Comparison of ENCODE assay signal across 1 cellular context in the genomic region with DNA sequence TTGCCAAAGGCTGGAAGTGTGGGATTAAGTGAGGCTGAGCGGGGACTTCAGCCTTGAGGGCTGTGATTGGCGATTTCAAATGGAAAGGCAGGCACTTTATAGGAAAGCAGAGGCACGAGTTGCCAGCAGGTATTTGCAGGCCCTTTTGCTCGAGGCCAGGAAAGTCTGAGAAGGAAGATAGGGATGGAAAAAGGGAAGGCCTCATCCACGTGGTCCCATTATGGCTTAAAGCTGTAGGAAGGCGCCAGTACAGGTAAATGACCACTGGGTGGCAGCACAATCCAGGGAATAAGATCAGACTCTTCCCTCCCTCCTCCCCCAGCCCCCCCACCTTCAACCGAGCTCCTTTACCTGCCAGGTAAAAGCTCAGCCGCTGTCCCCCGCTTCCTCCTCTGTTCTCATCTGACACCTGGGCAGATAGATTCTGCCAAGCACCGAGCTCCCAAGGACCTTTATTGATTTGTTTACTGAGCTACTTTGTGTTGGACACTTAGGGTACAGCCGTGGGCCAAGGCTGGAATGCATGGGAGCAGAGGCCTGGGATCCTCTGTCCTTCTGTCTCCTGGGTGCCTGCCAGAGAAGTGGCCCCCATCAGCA.
TF ChIP-seq lines count a peak whose summit lies in the region.

No MANE protein-coding gene starts in this region.

TF ChIP-seq in H1, 55 proteins besides CTCF, POLR2A, EP300 and RAD21:
- TF ChIP-seq, protein P1, sequence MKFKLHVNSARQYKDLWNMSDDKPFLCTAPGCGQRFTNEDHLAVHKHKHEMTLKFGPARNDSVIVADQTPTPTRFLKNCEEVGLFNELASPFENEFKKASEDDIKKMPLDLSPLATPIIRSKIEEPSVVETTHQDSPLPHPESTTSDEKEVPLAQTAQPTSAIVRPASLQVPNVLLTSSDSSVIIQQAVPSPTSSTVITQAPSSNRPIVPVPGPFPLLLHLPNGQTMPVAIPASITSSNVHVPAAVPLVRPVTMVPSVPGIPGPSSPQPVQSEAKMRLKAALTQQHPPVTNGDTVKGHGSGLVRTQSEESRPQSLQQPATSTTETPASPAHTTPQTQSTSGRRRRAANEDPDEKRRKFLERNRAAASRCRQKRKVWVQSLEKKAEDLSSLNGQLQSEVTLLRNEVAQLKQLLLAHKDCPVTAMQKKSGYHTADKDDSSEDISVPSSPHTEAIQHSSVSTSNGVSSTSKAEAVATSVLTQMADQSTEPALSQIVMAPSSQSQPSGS (IDR thresholded peaks at IDR 0.05; ENCODE audit: low read length) = no peak
- TF ChIP-seq SIRT6 (IDR thresholded peaks at IDR 0.05; ENCODE audit: low read length) = no peak
- TF ChIP-seq, protein P2, sequence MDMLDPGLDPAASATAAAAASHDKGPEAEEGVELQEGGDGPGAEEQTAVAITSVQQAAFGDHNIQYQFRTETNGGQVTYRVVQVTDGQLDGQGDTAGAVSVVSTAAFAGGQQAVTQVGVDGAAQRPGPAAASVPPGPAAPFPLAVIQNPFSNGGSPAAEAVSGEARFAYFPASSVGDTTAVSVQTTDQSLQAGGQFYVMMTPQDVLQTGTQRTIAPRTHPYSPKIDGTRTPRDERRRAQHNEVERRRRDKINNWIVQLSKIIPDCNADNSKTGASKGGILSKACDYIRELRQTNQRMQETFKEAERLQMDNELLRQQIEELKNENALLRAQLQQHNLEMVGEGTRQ (IDR thresholded peaks at IDR 0.05; ENCODE audit: low read length) = peak; percentile 26; the same call in 1 of the 2 replicates
- TF ChIP-seq SP1 (IDR thresholded peaks at IDR 0.05; ENCODE audit: low read depth, low read length) = no peak
- no peak for TF ChIP-seq YY1 (IDR thresholded peaks at IDR 0.05; ENCODE audit: low read depth, low read length)
- no peak for TF ChIP-seq SRF (IDR thresholded peaks at IDR 0.05; ENCODE audit: low read depth, low read length)
- TF ChIP-seq, protein P3, sequence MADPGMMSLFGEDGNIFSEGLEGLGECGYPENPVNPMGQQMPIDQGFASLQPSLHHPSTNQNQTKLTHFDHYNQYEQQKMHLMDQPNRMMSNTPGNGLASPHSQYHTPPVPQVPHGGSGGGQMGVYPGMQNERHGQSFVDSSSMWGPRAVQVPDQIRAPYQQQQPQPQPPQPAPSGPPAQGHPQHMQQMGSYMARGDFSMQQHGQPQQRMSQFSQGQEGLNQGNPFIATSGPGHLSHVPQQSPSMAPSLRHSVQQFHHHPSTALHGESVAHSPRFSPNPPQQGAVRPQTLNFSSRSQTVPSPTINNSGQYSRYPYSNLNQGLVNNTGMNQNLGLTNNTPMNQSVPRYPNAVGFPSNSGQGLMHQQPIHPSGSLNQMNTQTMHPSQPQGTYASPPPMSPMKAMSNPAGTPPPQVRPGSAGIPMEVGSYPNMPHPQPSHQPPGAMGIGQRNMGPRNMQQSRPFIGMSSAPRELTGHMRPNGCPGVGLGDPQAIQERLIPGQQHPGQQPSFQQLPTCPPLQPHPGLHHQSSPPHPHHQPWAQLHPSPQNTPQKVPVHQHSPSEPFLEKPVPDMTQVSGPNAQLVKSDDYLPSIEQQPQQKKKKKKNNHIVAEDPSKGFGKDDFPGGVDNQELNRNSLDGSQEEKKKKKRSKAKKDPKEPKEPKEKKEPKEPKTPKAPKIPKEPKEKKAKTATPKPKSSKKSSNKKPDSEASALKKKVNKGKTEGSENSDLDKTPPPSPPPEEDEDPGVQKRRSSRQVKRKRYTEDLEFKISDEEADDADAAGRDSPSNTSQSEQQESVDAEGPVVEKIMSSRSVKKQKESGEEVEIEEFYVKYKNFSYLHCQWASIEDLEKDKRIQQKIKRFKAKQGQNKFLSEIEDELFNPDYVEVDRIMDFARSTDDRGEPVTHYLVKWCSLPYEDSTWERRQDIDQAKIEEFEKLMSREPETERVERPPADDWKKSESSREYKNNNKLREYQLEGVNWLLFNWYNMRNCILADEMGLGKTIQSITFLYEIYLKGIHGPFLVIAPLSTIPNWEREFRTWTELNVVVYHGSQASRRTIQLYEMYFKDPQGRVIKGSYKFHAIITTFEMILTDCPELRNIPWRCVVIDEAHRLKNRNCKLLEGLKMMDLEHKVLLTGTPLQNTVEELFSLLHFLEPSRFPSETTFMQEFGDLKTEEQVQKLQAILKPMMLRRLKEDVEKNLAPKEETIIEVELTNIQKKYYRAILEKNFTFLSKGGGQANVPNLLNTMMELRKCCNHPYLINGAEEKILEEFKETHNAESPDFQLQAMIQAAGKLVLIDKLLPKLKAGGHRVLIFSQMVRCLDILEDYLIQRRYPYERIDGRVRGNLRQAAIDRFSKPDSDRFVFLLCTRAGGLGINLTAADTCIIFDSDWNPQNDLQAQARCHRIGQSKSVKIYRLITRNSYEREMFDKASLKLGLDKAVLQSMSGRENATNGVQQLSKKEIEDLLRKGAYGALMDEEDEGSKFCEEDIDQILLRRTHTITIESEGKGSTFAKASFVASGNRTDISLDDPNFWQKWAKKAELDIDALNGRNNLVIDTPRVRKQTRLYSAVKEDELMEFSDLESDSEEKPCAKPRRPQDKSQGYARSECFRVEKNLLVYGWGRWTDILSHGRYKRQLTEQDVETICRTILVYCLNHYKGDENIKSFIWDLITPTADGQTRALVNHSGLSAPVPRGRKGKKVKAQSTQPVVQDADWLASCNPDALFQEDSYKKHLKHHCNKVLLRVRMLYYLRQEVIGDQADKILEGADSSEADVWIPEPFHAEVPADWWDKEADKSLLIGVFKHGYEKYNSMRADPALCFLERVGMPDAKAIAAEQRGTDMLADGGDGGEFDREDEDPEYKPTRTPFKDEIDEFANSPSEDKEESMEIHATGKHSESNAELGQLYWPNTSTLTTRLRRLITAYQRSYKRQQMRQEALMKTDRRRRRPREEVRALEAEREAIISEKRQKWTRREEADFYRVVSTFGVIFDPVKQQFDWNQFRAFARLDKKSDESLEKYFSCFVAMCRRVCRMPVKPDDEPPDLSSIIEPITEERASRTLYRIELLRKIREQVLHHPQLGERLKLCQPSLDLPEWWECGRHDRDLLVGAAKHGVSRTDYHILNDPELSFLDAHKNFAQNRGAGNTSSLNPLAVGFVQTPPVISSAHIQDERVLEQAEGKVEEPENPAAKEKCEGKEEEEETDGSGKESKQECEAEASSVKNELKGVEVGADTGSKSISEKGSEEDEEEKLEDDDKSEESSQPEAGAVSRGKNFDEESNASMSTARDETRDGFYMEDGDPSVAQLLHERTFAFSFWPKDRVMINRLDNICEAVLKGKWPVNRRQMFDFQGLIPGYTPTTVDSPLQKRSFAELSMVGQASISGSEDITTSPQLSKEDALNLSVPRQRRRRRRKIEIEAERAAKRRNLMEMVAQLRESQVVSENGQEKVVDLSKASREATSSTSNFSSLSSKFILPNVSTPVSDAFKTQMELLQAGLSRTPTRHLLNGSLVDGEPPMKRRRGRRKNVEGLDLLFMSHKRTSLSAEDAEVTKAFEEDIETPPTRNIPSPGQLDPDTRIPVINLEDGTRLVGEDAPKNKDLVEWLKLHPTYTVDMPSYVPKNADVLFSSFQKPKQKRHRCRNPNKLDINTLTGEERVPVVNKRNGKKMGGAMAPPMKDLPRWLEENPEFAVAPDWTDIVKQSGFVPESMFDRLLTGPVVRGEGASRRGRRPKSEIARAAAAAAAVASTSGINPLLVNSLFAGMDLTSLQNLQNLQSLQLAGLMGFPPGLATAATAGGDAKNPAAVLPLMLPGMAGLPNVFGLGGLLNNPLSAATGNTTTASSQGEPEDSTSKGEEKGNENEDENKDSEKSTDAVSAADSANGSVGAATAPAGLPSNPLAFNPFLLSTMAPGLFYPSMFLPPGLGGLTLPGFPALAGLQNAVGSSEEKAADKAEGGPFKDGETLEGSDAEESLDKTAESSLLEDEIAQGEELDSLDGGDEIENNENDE (IDR thresholded peaks at IDR 0.05; ENCODE audit: insufficient replicate concordance, low read length) = no peak
- TF ChIP-seq KDM5A (IDR thresholded peaks at IDR 0.05; ENCODE audit: low read length) = no peak
- no peak for TF ChIP-seq SP4 (IDR thresholded peaks at IDR 0.05; ENCODE audit: low read length)
- TF ChIP-seq CREB1 (IDR thresholded peaks at IDR 0.05) = no peak
- TF ChIP-seq HDAC6 (IDR thresholded peaks at IDR 0.05; ENCODE audit: low read depth, low read length) = no peak
- TF ChIP-seq JUN (IDR thresholded peaks at IDR 0.05; ENCODE audit: low read depth, low read length) = no peak
- no peak for TF ChIP-seq SP2 (IDR thresholded peaks at IDR 0.05; ENCODE audit: low read length)
- no peak for TF ChIP-seq POLR2AphosphoS5 (IDR thresholded peaks at IDR 0.05; ENCODE audit: low read depth, low read length)
- no peak for TF ChIP-seq PHF8 (conservative IDR thresholded peaks at IDR 0.05; ENCODE audit: low read depth, low read length)
- no peak for TF ChIP-seq TCF12 (IDR thresholded peaks at IDR 0.05; ENCODE audit: low read depth, low read length)
- no peak for TF ChIP-seq BRCA1 (IDR thresholded peaks at IDR 0.05; ENCODE audit: low read depth, low read length)
- no peak for TF ChIP-seq KDM1A (IDR thresholded peaks at IDR 0.05; ENCODE audit: borderline replicate concordance, low read length)
- TF ChIP-seq BCL11A (IDR thresholded peaks at IDR 0.05; ENCODE audit: low read depth in 2 of 2, low read length in 2 of 2) = no peak
- TF ChIP-seq POU5F1 (IDR thresholded peaks at IDR 0.05; ENCODE audit: low read depth, low read length) = no peak
- TF ChIP-seq HDAC2 (IDR thresholded peaks at IDR 0.05; ENCODE audit: borderline replicate concordance in 1 of 2, low read depth in 2 of 2, low read length in 2 of 2) = no peak
- TF ChIP-seq TBP (IDR thresholded peaks at IDR 0.05; ENCODE audit: low read depth, low read length) = no peak
- no peak for TF ChIP-seq RFX5 (IDR thresholded peaks at IDR 0.05; ENCODE audit: borderline replicate concordance, low read depth, low read length)
- TF ChIP-seq SIN3A (conservative IDR thresholded peaks at IDR 0.05 in 1 of 2, IDR thresholded peaks at IDR 0.05 in 1 of 2; ENCODE audit: low read depth in 1 of 2, low read length in 2 of 2) = 0 out of 4 replicates have a peak, but pooled peaks of 1 of the 2 experiments have one; percentile 59
- TF ChIP-seq, protein P4, sequence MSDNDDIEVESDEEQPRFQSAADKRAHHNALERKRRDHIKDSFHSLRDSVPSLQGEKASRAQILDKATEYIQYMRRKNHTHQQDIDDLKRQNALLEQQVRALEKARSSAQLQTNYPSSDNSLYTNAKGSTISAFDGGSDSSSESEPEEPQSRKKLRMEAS (IDR thresholded peaks at IDR 0.05) = peak; percentile 92
- TF ChIP-seq, protein P5, sequence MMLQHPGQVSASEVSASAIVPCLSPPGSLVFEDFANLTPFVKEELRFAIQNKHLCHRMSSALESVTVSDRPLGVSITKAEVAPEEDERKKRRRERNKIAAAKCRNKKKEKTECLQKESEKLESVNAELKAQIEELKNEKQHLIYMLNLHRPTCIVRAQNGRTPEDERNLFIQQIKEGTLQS (IDR thresholded peaks at IDR 0.05; ENCODE audit: insufficient read depth, low read depth, low read length) = no peak
- TF ChIP-seq EZH2 (IDR thresholded peaks at IDR 0.05; ENCODE audit: low read depth, low read length, severe bottlenecking) = no peak
- TF ChIP-seq RNF2 (IDR thresholded peaks at IDR 0.05; ENCODE audit: borderline replicate concordance, low read depth, low read length, missing control alignments, poor library complexity, severe bottlenecking) = no peak
- TF ChIP-seq GTF2F1 (IDR thresholded peaks at IDR 0.05; ENCODE audit: borderline replicate concordance, low read depth, low read length) = no peak
- TF ChIP-seq NRF1 (IDR thresholded peaks at IDR 0.05; ENCODE audit: low read depth, low read length) = no peak
- TF ChIP-seq, protein P6, sequence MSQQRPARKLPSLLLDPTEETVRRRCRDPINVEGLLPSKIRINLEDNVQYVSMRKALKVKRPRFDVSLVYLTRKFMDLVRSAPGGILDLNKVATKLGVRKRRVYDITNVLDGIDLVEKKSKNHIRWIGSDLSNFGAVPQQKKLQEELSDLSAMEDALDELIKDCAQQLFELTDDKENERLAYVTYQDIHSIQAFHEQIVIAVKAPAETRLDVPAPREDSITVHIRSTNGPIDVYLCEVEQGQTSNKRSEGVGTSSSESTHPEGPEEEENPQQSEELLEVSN (IDR thresholded peaks at IDR 0.05) = peak; percentile 53; the same call in 1 of the 2 replicates
- TF ChIP-seq SIX5 (IDR thresholded peaks at IDR 0.05; ENCODE audit: low read depth, low read length) = no peak
- no peak for TF ChIP-seq JUND (IDR thresholded peaks at IDR 0.05; ENCODE audit: low read length)
- TF ChIP-seq CEBPB (IDR thresholded peaks at IDR 0.05; ENCODE audit: low read depth, low read length) = no peak
- no peak for TF ChIP-seq SAP30 (IDR thresholded peaks at IDR 0.05; ENCODE audit: insufficient read depth, insufficient replicate concordance, low read length)
